Comparison of ENCODE assay signal across 32 cellular contexts in genomic region chr16:84214451-84215066, GRCh38. TPM values are rescaled to one million over a fixed set of nuclear protein-coding genes. Genes with fewer than 3 reads are reported as not detected.
"Had no signal": no experiment of that assay in that cellular context is flagged by ENCODE, and none has a peak within 500 bp of the region (broad histone marks: within the 10 kb centered on the region; RNA-seq: fewer than 3 reads in every experiment).

No MANE protein-coding gene starts in this region.

- H3K27ac ChIP-seq: ascending aorta, lower lobe of right lung, neural progenitor cell, stomach, tibial artery, VCaP had no signal

- H3K4me2 ChIP-seq: neural progenitor cell, smooth muscle cell had no signal

- H3K9me3 ChIP-seq: ascending aorta, lower lobe of right lung, stomach, tibial artery had no signal

- H3K9me3 Mint-ChIP-seq: activated naive CD4-positive, alpha-beta T cell treated with anti-CD3 and anti-CD28 coated beads, Interleukin-2, amount 10 ng/mL, durations not matched to agents 7 days and 5 days; activated naive CD8-positive, alpha-beta T cell treated with anti-CD3 and anti-CD28 coated beads, Interleukin-2, amount 10 ng/mL, durations not matched to agents 7 days and 5 days; effector memory CD8-positive, alpha-beta T cell; natural killer cell; neural progenitor cell; stimulated activated naive B cell treated with anti-CD40 and anti-IgM and Interleukin-4, amounts not matched to agents 10 μg/mL and 1 μg/mL and 100 μg/mL, for 72 hours had no signal

- H3K9ac ChIP-seq: neural progenitor cell had no signal

- H3K4me3 Mint-ChIP-seq: activated naive CD4-positive, alpha-beta T cell treated with anti-CD3 and anti-CD28 coated beads, Interleukin-2, amount 10 ng/mL, durations not matched to agents 7 days and 5 days; activated naive CD8-positive, alpha-beta T cell treated with anti-CD3 and anti-CD28 coated beads, Interleukin-2, amount 10 ng/mL, durations not matched to agents 7 days and 5 days; brain; effector memory CD8-positive, alpha-beta T cell; natural killer cell; neural progenitor cell; stimulated activated naive B cell treated with anti-CD40 and anti-IgM and Interleukin-4, amounts not matched to agents 10 μg/mL and 1 μg/mL and 100 μg/mL, for 72 hours had no signal

- H3K27me3 ChIP-seq: ascending aorta, neural progenitor cell, stomach had no signal

- DNase-seq: activated CD4-positive, alpha-beta T cell treated with anti-CD3 and anti-CD28 coated beads for 4 hours; activated CD4-positive, alpha-beta T cell treated with anti-CD3 and anti-CD28 coated beads, Interleukin-2, amount 50 U/mL, for 4 hours; activated CD8-positive, alpha-beta memory T cell treated with anti-CD3 and anti-CD28 coated beads, Interleukin-2, amount 50 U/mL, for 4 hours; activated gamma-delta T cell; activated naive CD4-positive, alpha-beta T cell treated with anti-CD3 and anti-CD28 coated beads, Interleukin-2, amount 10 ng/mL, durations not matched to agents 7 days and 5 days; activated naive CD8-positive, alpha-beta T cell treated with anti-CD3 and anti-CD28 coated beads, Interleukin-2, amount 10 ng/mL, durations not matched to agents 7 days and 5 days; activated T-cell treated with anti-CD3 and anti-CD28 coated beads, Interleukin-2, amount 50 U/mL, for 1 hour; caudate nucleus; cortex of kidney; effector memory CD8-positive, alpha-beta T cell; lower lobe of right lung; mesenchymal stem cell; natural killer cell; stimulated activated CD4-positive, alpha-beta T cell treated with anti-CD3 and anti-CD28 coated beads, Interleukin-1b, Interleukin-23, amount 100 ng/mL, for 48 hours; stimulated activated naive B cell treated with anti-CD40 and anti-IgM and Interleukin-4, amounts not matched to agents 10 μg/mL and 1 μg/mL and 100 μg/mL, for 72 hours; stomach; tibial artery had no signal

- H3K36me3 ChIP-seq: ascending aorta, lower lobe of right lung, neural progenitor cell, stomach, tibial artery had no signal

- H3K27ac Mint-ChIP-seq: activated naive CD4-positive, alpha-beta T cell treated with anti-CD3 and anti-CD28 coated beads, Interleukin-2, amount 10 ng/mL, durations not matched to agents 7 days and 5 days; activated naive CD8-positive, alpha-beta T cell treated with anti-CD3 and anti-CD28 coated beads, Interleukin-2, amount 10 ng/mL, durations not matched to agents 7 days and 5 days; brain; natural killer cell had no signal

- H3K4me1 ChIP-seq: ascending aorta, lower lobe of right lung, stomach, tibial artery had no signal

- ATAC-seq: effector memory CD8-positive, alpha-beta T cell; sciatic nerve; stimulated activated naive B cell treated with anti-CD40 and anti-IgM and Interleukin-4, amounts not matched to agents 10 μg/mL and 1 μg/mL and 100 μg/mL, for 72 hours had no signal

- H3K4me3 ChIP-seq: ascending aorta, lower lobe of right lung, neural progenitor cell, smooth muscle cell, stomach, tibial artery had no signal

- H3K27me3 Mint-ChIP-seq: activated naive CD4-positive, alpha-beta T cell treated with anti-CD3 and anti-CD28 coated beads, Interleukin-2, amount 10 ng/mL, durations not matched to agents 7 days and 5 days had no signal

- H3K4me1 Mint-ChIP-seq: activated naive CD4-positive, alpha-beta T cell treated with anti-CD3 and anti-CD28 coated beads, Interleukin-2, amount 10 ng/mL, durations not matched to agents 7 days and 5 days; activated naive CD8-positive, alpha-beta T cell treated with anti-CD3 and anti-CD28 coated beads, Interleukin-2, amount 10 ng/mL, durations not matched to agents 7 days and 5 days; natural killer cell; stimulated activated naive B cell treated with anti-CD40 and anti-IgM and Interleukin-4, amounts not matched to agents 10 μg/mL and 1 μg/mL and 100 μg/mL, for 72 hours had no signal

- H3K36me3 Mint-ChIP-seq: activated naive CD4-positive, alpha-beta T cell treated with anti-CD3 and anti-CD28 coated beads, Interleukin-2, amount 10 ng/mL, durations not matched to agents 7 days and 5 days; activated naive CD8-positive, alpha-beta T cell treated with anti-CD3 and anti-CD28 coated beads, Interleukin-2, amount 10 ng/mL, durations not matched to agents 7 days and 5 days; brain; natural killer cell; neural progenitor cell; stimulated activated naive B cell treated with anti-CD40 and anti-IgM and Interleukin-4, amounts not matched to agents 10 μg/mL and 1 μg/mL and 100 μg/mL, for 72 hours had no signal

RNA-seq across cellular contexts. Expression of gene ADAD2, which starts 23.6 kb away (rescaled TPM):
- total RNA-seq: activated naive CD8-positive, alpha-beta T cell treated with anti-CD3 and anti-CD28 coated beads, Interleukin-2, amount 10 ng/mL, durations not matched to agents 7 days and 5 days; ascending aorta; chondrocyte; fibroblast of lung; fibroblast of villous mesenchyme; kidney epithelial cell; lower lobe of right lung; natural killer cell; sciatic nerve; smooth muscle cell; T-helper 1 cell treated with Interleukin-12 subunit alpha and Interleukin-12 subunit beta and Interleukin-4 antibody, amounts not matched to agents 30 ng/mL and 1 ng/mL, for 36 hours had no signal
- polyA plus RNA-seq: fibroblast of lung, smooth muscle cell had no signal

RNA-seq across cellular contexts. Expression of gene KCNG4, which starts 25.3 kb away (rescaled TPM):
- total RNA-seq: activated CD8-positive, alpha-beta memory T cell treated with anti-CD3 and anti-CD28 coated beads for 36 hours; activated naive CD8-positive, alpha-beta T cell treated with anti-CD3 and anti-CD28 coated beads, Interleukin-2, amount 10 ng/mL, durations not matched to agents 7 days and 5 days; ascending aorta; chondrocyte; fibroblast of lung; fibroblast of villous mesenchyme; kidney epithelial cell; lower lobe of right lung; natural killer cell; omental fat pad; sciatic nerve; smooth muscle cell; stomach; T-helper 1 cell treated with Interleukin-12 subunit alpha and Interleukin-12 subunit beta and Interleukin-4 antibody, amounts not matched to agents 30 ng/mL and 1 ng/mL, for 36 hours; ureter had no signal
- polyA plus RNA-seq: esophagus, fibroblast of lung, smooth muscle cell, stomach had no signal
